ENCODE assay signal across 1 cellular context in genomic region chr1:1778827-1779675, GRCh38.
TF ChIP-seq lines count a peak whose summit lies in the region.

No MANE protein-coding gene starts in this region.

TF ChIP-seq in H1, 55 proteins besides CTCF, POLR2A, EP300 and RAD21:
- peak; percentile 42; the same call in 1 of the 2 replicates for TF ChIP-seq RBBP5 (IDR thresholded peaks at IDR 0.05; ENCODE audit: borderline replicate concordance, low read depth, low read length)
- TF ChIP-seq GABPA (IDR thresholded peaks at IDR 0.05; ENCODE audit: borderline replicate concordance, insufficient read depth, low read length) = 0 out of 2 replicates have a peak, but pooled peaks have one; percentile 4
- TF ChIP-seq RFX5 (IDR thresholded peaks at IDR 0.05; ENCODE audit: borderline replicate concordance, low read depth, low read length) = no peak
- no peak for TF ChIP-seq CREB1 (IDR thresholded peaks at IDR 0.05)
- TF ChIP-seq ASH2L (IDR thresholded peaks at IDR 0.05; ENCODE audit: low read length) = peak; percentile 56
- no peak for TF ChIP-seq SAP30 (IDR thresholded peaks at IDR 0.05; ENCODE audit: insufficient read depth, insufficient replicate concordance, low read length)
- TF ChIP-seq TAF1 (IDR thresholded peaks at IDR 0.05; ENCODE audit: low read depth, low read length) = peak; percentile 52; the same call in 1 of the 2 replicates
- no peak for TF ChIP-seq CEBPB (IDR thresholded peaks at IDR 0.05; ENCODE audit: low read depth, low read length)
- TF ChIP-seq NRF1 (IDR thresholded peaks at IDR 0.05; ENCODE audit: low read depth, low read length) = no peak
- no peak for TF ChIP-seq BCL11A (IDR thresholded peaks at IDR 0.05; ENCODE audit: low read depth in 2 of 2, low read length in 2 of 2)
- TF ChIP-seq USF2 (IDR thresholded peaks at IDR 0.05; ENCODE audit: low read length) = peak; percentile 67
- TF ChIP-seq, protein P1, sequence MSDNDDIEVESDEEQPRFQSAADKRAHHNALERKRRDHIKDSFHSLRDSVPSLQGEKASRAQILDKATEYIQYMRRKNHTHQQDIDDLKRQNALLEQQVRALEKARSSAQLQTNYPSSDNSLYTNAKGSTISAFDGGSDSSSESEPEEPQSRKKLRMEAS (IDR thresholded peaks at IDR 0.05) = peak; percentile 68
- TF ChIP-seq MAFK (IDR thresholded peaks at IDR 0.05; ENCODE audit: low read depth, low read length) = no peak
- TF ChIP-seq YY1 (IDR thresholded peaks at IDR 0.05; ENCODE audit: low read depth, low read length) = no peak
- peak; percentile 58 for TF ChIP-seq POLR2AphosphoS5 (IDR thresholded peaks at IDR 0.05; ENCODE audit: low read depth, low read length)
- TF ChIP-seq E2F6 (IDR thresholded peaks at IDR 0.05) = peak; percentile 54; the same call in 1 of the 2 replicates
- peak; percentile 75 for TF ChIP-seq BACH1 (IDR thresholded peaks at IDR 0.05; ENCODE audit: low read length)
- TF ChIP-seq TBP (IDR thresholded peaks at IDR 0.05; ENCODE audit: low read depth, low read length) = peak; percentile 34; the same call in 1 of the 2 replicates
- TF ChIP-seq CHD2 (IDR thresholded peaks at IDR 0.05; ENCODE audit: low read length) = no peak
- TF ChIP-seq EGR1 (IDR thresholded peaks at IDR 0.05; ENCODE audit: borderline replicate concordance, low read depth, low read length) = peak; percentile 34; the same call in 1 of the 2 replicates
- TF ChIP-seq TAF7 (optimal IDR thresholded peaks at IDR 0.05; ENCODE audit: borderline replicate concordance, low read depth, low read length) = peak; percentile 19
